8 cellular contexts compared by ENCODE assay signal in the genomic region with DNA sequence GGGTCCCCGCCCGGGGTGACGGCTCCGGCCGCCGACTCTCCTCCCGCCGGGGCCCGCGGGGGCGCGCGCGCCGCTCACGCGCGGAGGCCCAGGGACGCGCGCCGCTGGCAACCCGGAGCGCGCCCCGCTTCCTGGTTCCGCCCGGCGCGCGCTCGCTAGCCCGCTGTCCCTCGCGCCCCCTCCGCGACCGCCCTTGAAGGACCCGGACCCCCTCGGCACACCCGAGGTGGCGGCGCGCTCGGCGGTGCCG. TPM values are rescaled to one million over a fixed set of nuclear protein-coding genes. Genes with fewer than 3 reads are reported as not detected.
DNase-seq lines count a peak whose midpoint lies in the region; FAIRE-seq and TF ChIP-seq lines count a peak whose summit lies in the region.

A gene (minus strand): TSS at position 33 of the 250 bp plus-strand sequence. CDS start 44,264 bp downstream, outside the sequence.

- TF ChIP-seq CTCF in chondrocyte (IDR thresholded peaks at IDR 0.05), result no peak

- peak within 1 kb of the TSS; percentile 90 for H3K27ac Mint-ChIP-seq in chondrocyte (ENCODE audit: unreplicated experiment)

- H3K9me3 Mint-ChIP-seq in chondrocyte (ENCODE audit: low read depth), result no peaks in the 10 kb centered on the region

- DNase-seq in GDM1 (lab: John Stamatoyannopoulos, UW) (peak; percentile 60), H54 (ENCODE audit: insufficient read length, low spot score) (peak; percentile 80), NCI-H1105 (lab: John Stamatoyannopoulos, UW) (peak; percentile 47), chondrocyte (ENCODE audit: low spot score) (no peak), kidney tubule cell (ENCODE audit: low spot score) (peak; percentile 73), NCI-H1048 (lab: John Stamatoyannopoulos, UW) (no peak)
- peak; percentile 38 to 41 for DNase-seq in activated CD4-positive, alpha-beta T cell treated with anti-CD3 and anti-CD28 coated beads for 24 hours (ENCODE audit: low read depth in 2 of 2)
- peak; percentile 49 for DNase-seq in stimulated activated CD4-positive, alpha-beta T cell treated with anti-CD3 and anti-CD28 coated beads, Interleukin-1b, Interleukin-23, amount 100 ng/mL, for 48 hours

- H3K4me1 Mint-ChIP-seq in chondrocyte (ENCODE audit: low read depth), result peaks cover 46% of the 10 kb centered on the region

- H3K36me3 Mint-ChIP-seq in chondrocyte (ENCODE audit: low read depth), result no peaks in the 10 kb centered on the region

- no peaks in the 10 kb centered on the region for H3K27me3 Mint-ChIP-seq in chondrocyte (ENCODE audit: low read depth)

- TF ChIP-seq POLR2A in H54 (IDR thresholded peaks at IDR 0.05; ENCODE audit: low read depth, low read length), result peak; percentile 77

- peak within 1 kb of the TSS; percentile 90 for H3K4me3 Mint-ChIP-seq in chondrocyte (ENCODE audit: unreplicated experiment)

- FAIRE-seq in H54 (lab: Jason Lieb, UNC), result no peak

RNA-seq across cellular contexts. Expression of the gene that starts here (rescaled TPM):
- total RNA-seq in chondrocyte, result 29.5 to 32.8 TPM (median 31.0 TPM) in 3 replicates

Comparison
In these comparisons a context has a peak if more than half of its experiments do, and no peak if none do; other contexts are left out.
1. DNase-seq: peak in GDM1 (single experiment), H54 (single experiment), NCI-H1105 (single experiment), activated CD4-positive, alpha-beta T cell treated with anti-CD3 and anti-CD28 coated beads for 24 hours (2 of 2), kidney tubule cell (single experiment) and stimulated activated CD4-positive, alpha-beta T cell treated with anti-CD3 and anti-CD28 coated beads, Interleukin-1b, Interleukin-23, amount 100 ng/mL, for 48 hours (single experiment); none in chondrocyte (single experiment) and NCI-H1048 (single experiment).